Comparison of ENCODE assay signal across 34 cellular contexts in genomic region chr16:60087530-60087929, GRCh38.
DNase-seq lines count a peak whose midpoint lies in the region; ATAC-seq, FAIRE-seq and TF ChIP-seq lines count a peak whose summit lies in the region.
"Had no signal": no experiment of that assay in that cellular context is flagged by ENCODE, and none has a peak within 500 bp of the region (broad histone marks: within the 10 kb centered on the region; RNA-seq: fewer than 3 reads in every experiment).

No MANE protein-coding gene starts in this region.

- H3K27me3 ChIP-seq in HepG2 (ENCODE audit: control insufficient read depth in 1 of 2, insufficient read depth in 2 of 2, low read length in 2 of 2) (no peaks in the 10 kb centered on the region), right lobe of liver (no peaks in the 10 kb centered on the region), IMR-90 (ENCODE audit: control insufficient read depth, insufficient read depth, low read length) (no peaks in the 10 kb centered on the region)
- H3K27me3 ChIP-seq: BE2C; BLaER1; BLaER1 treated with 17β-estradiol and CSF1 and Interleukin-3, amounts not matched to agents 10 nM and 100 nM had no signal

- no peak for FAIRE-seq in HepG2 (lab: Jason Lieb, UNC)
- no peak for FAIRE-seq in A549 (lab: Jason Lieb, UNC)
- FAIRE-seq: A204.1, D721Med had no signal

- H3K56ac ChIP-seq in IMR-90 (ENCODE audit: extremely low read depth, insufficient read depth, low read length) = no peak overlapping the region

- CTCF ChIA-PET in HepG2 (lab: Yijun Ruan, JAX; ENCODE audit: low intra/inter-chr PET ratio, low total read pairs) = no interaction called here
- CTCF ChIA-PET in A549 (lab: Yijun Ruan, JAX) = no interaction called here
- CTCF ChIA-PET in IMR-90 (lab: Yijun Ruan, JAX) = no interaction called here

- no peak for TF ChIP-seq CTCF in HepG2 (CRISPR knock-in tag; IDR thresholded peaks at IDR 0.05)
- no peak for TF ChIP-seq CTCF in right lobe of liver (IDR thresholded peaks at IDR 0.05)
- TF ChIP-seq CTCF in A549 (IDR thresholded peaks at IDR 0.05) = no peak
- no peak for TF ChIP-seq CTCF in IMR-90 (conservative IDR thresholded peaks at IDR 0.05; ENCODE audit: low read depth, low read length)
- TF ChIP-seq CTCF in HFFc6 (IDR thresholded peaks at IDR 0.05) = no peak

- intact Hi-C loops in HepG2 (cut with micrococcal nuclease; ENCODE audit: unreplicated experiment) = no loop called here
- intact Hi-C loops in right lobe of liver (cut with DNase I) = no loop called here
- intact Hi-C loops in IMR-90 (cut with micrococcal nuclease) = no loop called here

- TF ChIP-seq RAD21 in HepG2 (CRISPR knock-in tag; IDR thresholded peaks at IDR 0.05) (no peak), A549 (conservative IDR thresholded peaks at IDR 0.05 in 1 of 2, IDR thresholded peaks at IDR 0.05 in 1 of 2) (no peak), IMR-90 (IDR thresholded peaks at IDR 0.05; ENCODE audit: low read length) (no peak)

- H3K4me1 ChIP-seq in HepG2 (ENCODE audit: insufficient read depth, low read length) (no peaks in the 10 kb centered on the region), right lobe of liver (no peaks in the 10 kb centered on the region), A549 (no peaks in the 10 kb centered on the region), IMR-90 (ENCODE audit: control insufficient read depth, insufficient read depth, low read length) (no peaks in the 10 kb centered on the region)
- H3K4me1 ChIP-seq: BE2C, BLaER1, Caco-2 had no signal

- H2AFZ ChIP-seq in HepG2 (ENCODE audit: low read length) (no peak overlapping the region), IMR-90 (replicated peaks; ENCODE audit: low read length, poor library complexity) (no peak overlapping the region)

- no peak overlapping the region for H2BK15ac ChIP-seq in IMR-90 (ENCODE audit: low read depth, low read length)

- no peak overlapping the region for H3K27ac Mint-ChIP-seq in HFFc6
- H3K27ac Mint-ChIP-seq: B cell; CD14-positive monocyte; CD4-positive, alpha-beta memory T cell; CD4-positive, alpha-beta T cell; CD4-positive, CD25-positive, alpha-beta regulatory T cell; CD8-positive, alpha-beta memory T cell; CD8-positive, alpha-beta T cell had no signal

- H3K9me3 Mint-ChIP-seq in HFFc6 = peaks cover 14% of the 10 kb centered on the region; the same call in 1 of the 2 replicates

- H3K4ac ChIP-seq in IMR-90 (ENCODE audit: low read depth, low read length) = no peak overlapping the region

- BruUV-seq in HepG2 (replicated peaks; lab: Mats Ljungman, UMichigan) = no TSS peak
- BruUV-seq in IMR-90 (replicated peaks; lab: Mats Ljungman, UMichigan) = no TSS peak

- no peaks in the 10 kb centered on the region for H3K79me1 ChIP-seq in IMR-90 (ENCODE audit: low read depth in 1 of 2, low read length in 2 of 2)

- H3K4me3 ChIP-seq in HepG2 (replicated peaks in 1 of 3; ENCODE audit: insufficient read depth in 1 of 3, low read depth in 2 of 3, low read length in 3 of 3) (no peak overlapping the region), right lobe of liver (no peak overlapping the region), A549 (no peak overlapping the region), IMR-90 (ENCODE audit: insufficient read depth, low read depth, low read length) (no peak overlapping the region)
- H3K4me3 ChIP-seq: BLaER1; BLaER1 treated with 17β-estradiol and CSF1 and Interleukin-3, amounts not matched to agents 10 nM and 100 nM had no signal

- no peak for TF ChIP-seq POLR2A in HepG2 (IDR thresholded peaks at IDR 0.05; ENCODE audit: insufficient read depth in 1 of 2, low read depth in 2 of 2, low read length in 2 of 2)
- no peak for TF ChIP-seq POLR2A in right lobe of liver (IDR thresholded peaks at IDR 0.05)
- TF ChIP-seq POLR2A in A549 (IDR thresholded peaks at IDR 0.05; ENCODE audit: low read length) = no peak
- no peak for TF ChIP-seq POLR2A in IMR-90 (IDR thresholded peaks at IDR 0.05; ENCODE audit: low read depth, low read length)

- no peak overlapping the region for H3K14ac ChIP-seq in IMR-90 (replicated peaks; ENCODE audit: low read depth, low read length)

- peaks cover 10% of the 10 kb centered on the region; the same call in 1 of the 2 replicates for H3K4me1 Mint-ChIP-seq in HFFc6 (ENCODE audit: low read depth)
- H3K4me1 Mint-ChIP-seq: B cell; CD14-positive monocyte; CD4-positive, alpha-beta memory T cell; CD4-positive, CD25-positive, alpha-beta regulatory T cell; CD8-positive, alpha-beta memory T cell had no signal

- H2BK20ac ChIP-seq in IMR-90 (ENCODE audit: low read depth, low read length) = no peak overlapping the region

- no peak overlapping the region for H2BK120ac ChIP-seq in IMR-90 (ENCODE audit: low read depth, low read length)

- ATAC-seq in HepG2 (no peak), right lobe of liver (no peak), A549 (no peak), IMR-90 (ENCODE audit: low read depth) (no peak)
- ATAC-seq: CD8-positive, alpha-beta T cell had no signal

- H3K18ac ChIP-seq in IMR-90 (ENCODE audit: low read depth, low read length) = no peak overlapping the region

- H3K79me2 ChIP-seq in HepG2 (ENCODE audit: insufficient read depth, low read length) = no peaks in the 10 kb centered on the region

- H3K4me2 ChIP-seq in HepG2 (ENCODE audit: low read depth, low read length) = no peak overlapping the region
- no peak overlapping the region for H3K4me2 ChIP-seq in A549
- no peak overlapping the region for H3K4me2 ChIP-seq in IMR-90 (ENCODE audit: low read depth, low read length)
- H3K4me2 ChIP-seq: BLaER1; BLaER1 treated with 17β-estradiol and CSF1 and Interleukin-3, amounts not matched to agents 10 nM and 100 nM had no signal

- H3K36me3 ChIP-seq in HepG2 (replicated peaks in 1 of 2; ENCODE audit: control insufficient read depth in 1 of 2, insufficient read depth in 2 of 2, low read length in 2 of 2) (no peaks in the 10 kb centered on the region), right lobe of liver (no peaks in the 10 kb centered on the region), IMR-90 (ENCODE audit: control insufficient read depth, insufficient read depth, low read length) (no peaks in the 10 kb centered on the region)
- H3K36me3 ChIP-seq: BE2C; BLaER1; BLaER1 treated with 17β-estradiol and CSF1 and Interleukin-3, amounts not matched to agents 10 nM and 100 nM had no signal

- no peak overlapping the region for H3K9ac ChIP-seq in HepG2 (ENCODE audit: insufficient read depth, low read depth, low read length)
- H3K9ac ChIP-seq in IMR-90 (ENCODE audit: low read depth, low read length) = no peak overlapping the region
- H3K9ac ChIP-seq: BLaER1; BLaER1 treated with 17β-estradiol and CSF1 and Interleukin-3, amounts not matched to agents 10 nM and 100 nM had no signal

- no peak overlapping the region for H3K4me3 Mint-ChIP-seq in HFFc6
- H3K4me3 Mint-ChIP-seq: B cell; CD14-positive monocyte; CD4-positive, alpha-beta memory T cell; CD4-positive, alpha-beta T cell; CD8-positive, alpha-beta memory T cell; CD8-positive, alpha-beta T cell had no signal

- no peaks in the 10 kb centered on the region for H3K9me1 ChIP-seq in IMR-90 (ENCODE audit: insufficient read depth, low read length)

- in situ Hi-C loops in HepG2 (cut with HindIII; ENCODE audit: extremely low pct_ligation_motif_present, low pct_unique_long_range_greater_than_20kb) = no loop called here
- in situ Hi-C loops in IMR-90 (cut with MboI; ENCODE audit: low sequenced_read_pairs) = no loop called here

- TF ChIP-seq EP300 in HepG2 (IDR thresholded peaks at IDR 0.05; ENCODE audit: low read depth in 2 of 2, low read length in 2 of 2) = no peak
- no peak for TF ChIP-seq EP300 in HepG2 (CRISPR knock-in tag; IDR thresholded peaks at IDR 0.05; ENCODE audit: borderline replicate concordance)
- TF ChIP-seq EP300 in A549 (IDR thresholded peaks at IDR 0.05) = no peak

- H2AK9ac ChIP-seq in IMR-90 (replicated peaks; ENCODE audit: low read depth, low read length, poor library complexity) = no peak overlapping the region

- H3K27me3 Mint-ChIP-seq in HFFc6 (ENCODE audit: insufficient read depth) = no peaks in the 10 kb centered on the region
- H3K27me3 Mint-ChIP-seq: B cell; CD4-positive, alpha-beta memory T cell; CD4-positive, alpha-beta T cell; CD4-positive, CD25-positive, alpha-beta regulatory T cell; CD8-positive, alpha-beta memory T cell had no signal

- H3K9me3 ChIP-seq in HepG2 (ENCODE audit: low read length) (peaks cover 54% of the 10 kb centered on the region), right lobe of liver (no peaks in the 10 kb centered on the region), A549 (no peaks in the 10 kb centered on the region), IMR-90 (ENCODE audit: control insufficient read depth, insufficient read depth, low read length) (peaks cover 4% of the 10 kb centered on the region; the same call in 1 of the 2 replicates)
- H3K9me3 ChIP-seq: BE2C, BLaER1 had no signal

- H4K5ac ChIP-seq in IMR-90 (ENCODE audit: low read depth, low read length) = no peak overlapping the region

- H4K91ac ChIP-seq in IMR-90 (ENCODE audit: insufficient read depth, low read depth, low read length) = no peak overlapping the region

- H3K27ac ChIP-seq in HepG2 (ENCODE audit: extremely low read length, insufficient read depth, low read length) (no peak overlapping the region), right lobe of liver (no peak overlapping the region), A549 (no peak overlapping the region), IMR-90 (ENCODE audit: insufficient read depth, low read length) (no peak overlapping the region)
- H3K27ac ChIP-seq: 22Rv1; BLaER1; BLaER1 treated with 17β-estradiol and CSF1 and Interleukin-3, amounts not matched to agents 10 nM and 100 nM; C4-2B had no signal

- H4K8ac ChIP-seq in IMR-90 (ENCODE audit: low read depth in 2 of 2, low read length in 2 of 2) = no peak overlapping the region

- POLR2A ChIA-PET in HepG2 (lab: Yijun Ruan, JAX) = no interaction called here
- POLR2A ChIA-PET in A549 (lab: Yijun Ruan, JAX) = no interaction called here
- POLR2A ChIA-PET in IMR-90 (lab: Charles Lee; ENCODE audit: unreplicated experiment) = no interaction called here

- dilution Hi-C loops in IMR-90 (cut with HindIII; ENCODE audit: low sequenced_read_pairs, unreplicated experiment) = no loop called here

- no peak overlapping the region for H2BK5ac ChIP-seq in IMR-90 (ENCODE audit: low read depth, low read length, poor library complexity, severe bottlenecking)

- H2AK5ac ChIP-seq in IMR-90 (ENCODE audit: low read depth, low read length) = no peak overlapping the region

- DNase-seq in HepG2 (ENCODE audit: low spot score) = no peak
- no peak for DNase-seq in right lobe of liver
- no peak for DNase-seq in A549 (ENCODE audit: low read depth in 1 of 2, low spot score in 1 of 2)
- no peak for DNase-seq in IMR-90
- no peak for DNase-seq in T-helper 1 cell
- DNase-seq in HFFc6 = no peak
- DNase-seq: 8988T; ACHN; AML-193; BE2C; C1 segment of cervical spinal cord; Caco-2; Calu3; CD4-positive, alpha-beta memory T cell; CD4-positive, alpha-beta T cell; CD4-positive, CD25-positive, alpha-beta regulatory T cell; CD8-positive, alpha-beta memory T cell; CD8-positive, alpha-beta T cell; COR-L47; DMS 273 treated with DMSO at 0.1 percent for 48 hours; DMS153; DMS53; DMS79; DMS79 treated with DMSO at 0.1 percent for 48 hours; DND-41; EL had no signal

- H3K36me3 Mint-ChIP-seq in HFFc6 (ENCODE audit: low read depth) = peaks cover 4% of the 10 kb centered on the region; the same call in 1 of the 2 replicates
- H3K36me3 Mint-ChIP-seq: CD14-positive monocyte; CD4-positive, alpha-beta memory T cell; CD4-positive, CD25-positive, alpha-beta regulatory T cell; CD8-positive, alpha-beta memory T cell; CD8-positive, alpha-beta T cell had no signal

- no peaks in the 10 kb centered on the region for H4K20me1 ChIP-seq in HepG2 (ENCODE audit: insufficient read depth, low read length)
- no peaks in the 10 kb centered on the region for H4K20me1 ChIP-seq in IMR-90 (ENCODE audit: insufficient read depth, low read length)
- H4K20me1 ChIP-seq: BLaER1; BLaER1 treated with 17β-estradiol and CSF1 and Interleukin-3, amounts not matched to agents 10 nM and 100 nM had no signal

- H3K23ac ChIP-seq in IMR-90 (ENCODE audit: low read depth, low read length) = no peak overlapping the region

Comparison
In these comparisons a context has a peak if more than half of its experiments do, and no peak if none do; other contexts are left out.
1. Of the 38 proteins assayed by ChIP-seq in both HepG2 and A549: peak only in HepG2: none; only in A549: none; in both: MAFK; in neither: 37.